ENCODE assay signal across 8 cellular contexts in the genomic region with DNA sequence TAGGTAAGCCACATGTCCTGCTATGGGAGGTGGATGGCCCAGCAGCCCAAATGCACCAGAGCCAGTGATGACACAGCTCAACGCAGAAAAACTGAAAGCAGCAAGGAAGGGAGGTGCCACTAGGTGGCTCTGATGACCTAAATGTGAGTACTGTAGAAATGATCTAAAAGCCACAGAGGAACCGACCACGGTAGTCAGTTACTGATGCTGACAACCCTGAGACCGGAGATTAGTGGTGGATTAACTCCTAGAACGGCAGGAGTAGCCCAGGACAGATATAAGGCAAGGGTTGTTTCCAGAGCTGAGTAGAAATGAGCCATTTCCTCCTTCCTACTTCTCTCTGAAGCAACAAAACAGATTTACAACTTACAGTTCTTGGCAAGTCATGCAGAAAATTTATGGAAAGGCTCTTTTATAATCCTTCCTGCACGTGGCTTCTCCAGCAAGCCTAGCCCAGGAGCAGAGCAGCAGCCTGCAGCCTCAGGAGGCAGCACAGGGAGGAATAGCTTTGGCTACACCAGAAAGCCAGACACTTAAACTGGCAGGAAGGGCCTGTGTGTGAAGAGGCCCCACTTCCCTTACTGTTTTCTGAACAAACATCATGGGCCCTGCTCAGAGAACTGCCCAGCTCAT. TPM values are rescaled to one million over a fixed set of nuclear protein-coding genes. Genes with fewer than 3 reads are reported as not detected.
DNase-seq lines count a peak whose midpoint lies in the region; ATAC-seq, FAIRE-seq and TF ChIP-seq lines count a peak whose summit lies in the region.

No MANE protein-coding gene starts in this region.

- H3K9me3 ChIP-seq in mucosa of descending colon: no peaks in the 10 kb centered on the region

- no peaks in the 10 kb centered on the region for H3K27me3 ChIP-seq in HL-60 (ENCODE audit: insufficient read depth, poor library complexity, severe bottlenecking)

- FAIRE-seq in endometrium (lab: Jason Lieb, UNC): peak; percentile 35

- H3K36me3 ChIP-seq in mucosa of descending colon (ENCODE audit: low read depth): no peaks in the 10 kb centered on the region

- in situ Hi-C loops in ACHN (cut with HindIII; ENCODE audit: low pct_ligation_motif_present, low pct_unique_long_range_greater_than_20kb, low sequenced_read_pairs): no loop called here

- no peak overlapping the region for H3K4me3 ChIP-seq in HL-60 (replicated peaks; ENCODE audit: insufficient read depth, low read length)
- no peak overlapping the region for H3K4me3 ChIP-seq in mucosa of descending colon

- peak overlapping the region; percentile 47 for H3K27ac ChIP-seq in HL-60 (replicated peaks)

- ATAC-seq in GM18861 (IDR thresholded peaks at IDR 0.05; ENCODE audit: unreplicated experiment): peak; percentile 47
- ATAC-seq in mucosa of descending colon: peak; percentile 84

- intact Hi-C loops in mucosa of descending colon (cut with DNase I, micrococcal nuclease): no loop called here

- H3K4me1 ChIP-seq in mucosa of descending colon (ENCODE audit: low read depth): peaks cover 13% of the 10 kb centered on the region

- TF ChIP-seq CTCF in HL-60 (IDR thresholded peaks at IDR 0.05; ENCODE audit: insufficient read depth, low read length): peak; percentile 73
- no peak for TF ChIP-seq CTCF in mucosa of descending colon (IDR thresholded peaks at IDR 0.05)

- DNase-seq in ACHN (peak; percentile 81), HL-60 (ENCODE audit: low read depth in 1 of 2, low spot score in 1 of 2) (peak; percentile 52 to 77), NOMO-1 (lab: John Stamatoyannopoulos, UW; ENCODE audit: unreplicated experiment in 2 of 2) (peak; percentile 78 to 86), mucosa of descending colon (peak; percentile 64 to 87 (median 67))
- peak; percentile 84 for DNase-seq in activated CD8-positive, alpha-beta memory T cell treated with anti-CD3 and anti-CD28 coated beads for 24 hours
- DNase-seq in stimulated activated CD8-positive, alpha-beta memory T cell treated with anti-CD3 and anti-CD28 coated beads, Interleukin-4, amount 100 ng/mL, for 24 hours (ENCODE audit: low read depth): peak; percentile 56

RNA-seq across cellular contexts. Expression of gene FBXL22, which starts 13.1 kb away (rescaled TPM):
- total RNA-seq in mucosa of descending colon: 10 to 100 TPM in 1 of 3 donors, 1 to 10 TPM in 2; 4.2 to 37.5 (median 5.1) TPM
